8 cellular contexts compared by ENCODE assay signal in the genomic region with DNA sequence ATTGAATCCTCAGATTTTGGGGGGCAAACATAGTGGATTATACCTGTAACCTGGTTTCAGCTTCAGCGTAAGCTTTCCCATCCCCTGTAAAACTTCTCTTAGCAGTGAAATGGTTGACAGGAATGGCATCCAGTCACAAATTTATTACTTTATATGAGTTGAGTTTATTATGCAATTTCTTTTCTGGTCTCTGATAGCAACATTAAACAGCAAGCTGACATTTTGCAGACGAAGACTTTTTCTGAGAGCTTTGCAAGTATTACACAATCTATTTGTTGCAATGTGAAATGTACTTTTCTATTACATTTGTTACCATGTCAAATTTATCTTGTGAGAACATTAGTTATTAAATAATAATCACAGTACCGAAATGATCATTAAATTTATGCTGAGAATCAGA.
A peak's percentile ranks its signal among the peaks of the same experiment; 100 is the strongest.
DNase-seq lines count a peak whose midpoint lies in the region; ATAC-seq and TF ChIP-seq lines count a peak whose summit lies in the region.

No MANE protein-coding gene starts in this region.

- 80% methylated on average over 3 of the region's 3 CpGs for WGBS in mammary epithelial cell (ENCODE audit: low coverage, missing lambda C conversion rate)
- WGBS in mesendoderm (ENCODE audit: extremely low coverage, insufficient coverage, low lambda C conversion rate): no CpG with 5 or more reads among the region's 3 CpGs

- H2BK120ac ChIP-seq in mesendoderm (ENCODE audit: low read depth, low read length): no peak overlapping the region

- no TSS peak for BruUV-seq in mammary epithelial cell (replicated peaks; lab: Mats Ljungman, UMichigan)

- dilution Hi-C loops in mammary epithelial cell (cut with HindIII; ENCODE audit: low sequenced_read_pairs): no loop called here

- no peak overlapping the region for H3K27ac Mint-ChIP-seq in HFFc6

- H4K8ac ChIP-seq in mesendoderm (ENCODE audit: low read depth, low read length): no peak overlapping the region

- H3K23ac ChIP-seq in mesendoderm (ENCODE audit: low read length): no peak overlapping the region

- H3K4me3 ChIP-seq in ACC112 (ENCODE audit: low read depth, low read length) (peak overlapping the region; percentile 92), mammary epithelial cell (replicated peaks in 1 of 3; ENCODE audit: insufficient read depth in 1 of 3, low read depth in 2 of 3, low read length in 3 of 3) (peak overlapping the region; percentile 68 to 75 (median 68)), mesendoderm (ENCODE audit: low read length) (no peak overlapping the region)

- H3K4me3 Mint-ChIP-seq in HFFc6: peak overlapping the region; percentile 99

- no peak overlapping the region for H3K4ac ChIP-seq in mesendoderm (ENCODE audit: low read depth, low read length)

- H3K9ac ChIP-seq in mammary epithelial cell (ENCODE audit: insufficient read depth, low read length) (no peak overlapping the region), mesendoderm (ENCODE audit: low read length) (peak overlapping the region; percentile 57)

- peaks cover 5% of the 10 kb centered on the region for H3K36me3 Mint-ChIP-seq in HFFc6 (ENCODE audit: low read depth)

- no peak overlapping the region for H2BK5ac ChIP-seq in mesendoderm (ENCODE audit: low read length)

- peaks cover 7% of the 10 kb centered on the region for H3K4me1 Mint-ChIP-seq in HFFc6 (ENCODE audit: low read depth)

- H2AFZ ChIP-seq in ACC112 (ENCODE audit: low read length, unreplicated experiment) (no peak overlapping the region), mammary epithelial cell (ENCODE audit: low read depth, low read length) (no peak overlapping the region)

- no peaks in the 10 kb centered on the region for H3K9me3 Mint-ChIP-seq in HFFc6

- no peaks in the 10 kb centered on the region for H3K4me1 ChIP-seq in ACC112 (ENCODE audit: control insufficient read depth, insufficient read depth, low read length, unreplicated experiment)
- H3K4me1 ChIP-seq in mammary epithelial cell (ENCODE audit: insufficient read depth, low read length): no peaks in the 10 kb centered on the region
- H3K4me1 ChIP-seq in mesendoderm (ENCODE audit: control insufficient read depth, low read depth, low read length): no peaks in the 10 kb centered on the region
- peaks cover 6% of the 10 kb centered on the region for H3K4me1 ChIP-seq in foreskin keratinocyte

- TF ChIP-seq CTCF in HFFc6 (IDR thresholded peaks at IDR 0.05) (no peak), mammary epithelial cell (conservative IDR thresholded peaks at IDR 0.05 in 1 of 2, IDR thresholded peaks at IDR 0.05 in 1 of 2; ENCODE audit: extremely low read depth in 1 of 2, insufficient read depth in 1 of 2, low read depth in 1 of 2, low read length in 2 of 2) (no peak), foreskin keratinocyte (conservative IDR thresholded peaks at IDR 0.05) (no peak)

- H2AK5ac ChIP-seq in mesendoderm (ENCODE audit: low read length): no peak overlapping the region

- H3K27me3 Mint-ChIP-seq in HFFc6 (ENCODE audit: insufficient read depth): no peaks in the 10 kb centered on the region

- no peak for DNase-seq in HFFc6
- no peak for DNase-seq in mammary epithelial cell
- no peak for DNase-seq in mesendoderm
- DNase-seq in foreskin keratinocyte: no peak
- no peak for DNase-seq in activated gamma-delta T cell treated with Interleukin-2 at 50 U/mL for 16 hours

- in situ Hi-C loops in mammary epithelial cell (cut with MboI; ENCODE audit: low sequenced_read_pairs in 2 of 2): no loop called here

- no peaks in the 10 kb centered on the region for H3K27me3 ChIP-seq in ACC112 (ENCODE audit: insufficient read depth, low read length)
- H3K27me3 ChIP-seq in mammary epithelial cell (ENCODE audit: insufficient read depth, low read length): peaks cover 2% of the 10 kb centered on the region
- H3K27me3 ChIP-seq in mesendoderm (ENCODE audit: insufficient read depth, low read length, poor library complexity): no peaks in the 10 kb centered on the region
- no peaks in the 10 kb centered on the region for H3K27me3 ChIP-seq in foreskin keratinocyte

- no peaks in the 10 kb centered on the region for H3K79me1 ChIP-seq in mesendoderm (ENCODE audit: low read length)

- H4K20me1 ChIP-seq in mammary epithelial cell (ENCODE audit: insufficient read depth, low read length): no peaks in the 10 kb centered on the region

- no peaks in the 10 kb centered on the region for H3K36me3 ChIP-seq in ACC112 (ENCODE audit: insufficient read depth, low read length)
- H3K36me3 ChIP-seq in mammary epithelial cell (ENCODE audit: insufficient read depth, low read length): no peaks in the 10 kb centered on the region
- no peaks in the 10 kb centered on the region for H3K36me3 ChIP-seq in mesendoderm (ENCODE audit: control insufficient read depth, insufficient read depth, low read length)

- H3K9me3 ChIP-seq in mammary epithelial cell (replicated peaks; ENCODE audit: insufficient read depth, low read length): no peaks in the 10 kb centered on the region

- CTCF ChIA-PET in mammary epithelial cell (lab: Charles Lee; ENCODE audit: low non-redundant PET): no interaction called here

- H3K4me2 ChIP-seq in mammary epithelial cell (ENCODE audit: insufficient read depth, low read depth, low read length): peak overlapping the region; percentile 49
- H3K4me2 ChIP-seq in mesendoderm (ENCODE audit: low read length): peak overlapping the region; percentile 48

- H3K79me2 ChIP-seq in ACC112 (ENCODE audit: control insufficient read depth, insufficient read depth, low read length, unreplicated experiment) (peaks cover 15% of the 10 kb centered on the region), mammary epithelial cell (ENCODE audit: insufficient read depth, low read length) (peaks cover 33% of the 10 kb centered on the region), mesendoderm (ENCODE audit: control insufficient read depth, insufficient read depth, low read length) (peaks cover 16% of the 10 kb centered on the region)

- H3K56ac ChIP-seq in mesendoderm (ENCODE audit: low read length): peak overlapping the region; percentile 42

- no peak overlapping the region for H3K18ac ChIP-seq in mesendoderm (ENCODE audit: low read length)

- intact Hi-C loops in mammary epithelial cell (cut with micrococcal nuclease): no loop called here

- no peak overlapping the region for H4K5ac ChIP-seq in mesendoderm (ENCODE audit: low read length)

- no peak overlapping the region for H2BK15ac ChIP-seq in mesendoderm (replicated peaks; ENCODE audit: low read depth)

- no peak for ATAC-seq in foreskin keratinocyte
- no peak for ATAC-seq in GM21529 (IDR thresholded peaks at IDR 0.05; ENCODE audit: unreplicated experiment)
- ATAC-seq in HG03432 (IDR thresholded peaks at IDR 0.05; ENCODE audit: unreplicated experiment): no peak

- no peak overlapping the region for H3K27ac ChIP-seq in ACC112 (ENCODE audit: low read depth, low read length)
- no peak overlapping the region for H3K27ac ChIP-seq in mammary epithelial cell (ENCODE audit: insufficient read depth, low read depth, low read length)
- no peak overlapping the region for H3K27ac ChIP-seq in mesendoderm (ENCODE audit: low read depth, low read length)
- no peak overlapping the region for H3K27ac ChIP-seq in foreskin keratinocyte
